8 cellular contexts compared by ENCODE assay signal in genomic region chr21:33403786-33404571, GRCh38. TPM values are rescaled to one million over a fixed set of nuclear protein-coding genes. Genes with fewer than 3 reads are reported as not detected.
DNase-seq lines count a peak whose midpoint lies in the region; ATAC-seq, FAIRE-seq and TF ChIP-seq lines count a peak whose summit lies in the region.

No MANE protein-coding gene starts in this region.

- peaks cover 34% of the 10 kb centered on the region for H3K4me1 Mint-ChIP-seq in activated CD8-positive, alpha-beta T cell treated with anti-CD3 and anti-CD28 coated beads for 36 hours (ENCODE audit: low read depth)

- peak; percentile 41 for ATAC-seq in GM21447 (IDR thresholded peaks at IDR 0.05; ENCODE audit: unreplicated experiment)
- peak; percentile 33 for ATAC-seq in activated CD8-positive, alpha-beta T cell treated with anti-CD3 and anti-CD28 coated beads for 36 hours

- no peak for TF ChIP-seq CTCF in activated CD8-positive, alpha-beta T cell treated with anti-CD3 and anti-CD28 coated beads for 36 hours (IDR thresholded peaks at IDR 0.05)
- TF ChIP-seq CTCF in D721Med (IDR thresholded peaks at IDR 0.05; ENCODE audit: insufficient read depth, missing control alignments): no peak

- CTCF ChIA-PET in activated CD8-positive, alpha-beta T cell treated with anti-CD3 and anti-CD28 coated beads for 36 hours (lab: Charles Lee): interaction anchor here (0.7 to 3.8 kb wide), 4 partner anchors 42 to 1394 kb away, joined by 3 to 12 read pairs (median 3); partner anchors contain the start of gene IFNAR1

- H3K4me3 Mint-ChIP-seq in activated CD8-positive, alpha-beta T cell treated with anti-CD3 and anti-CD28 coated beads for 36 hours: peak overlapping the region; percentile 78

- peaks cover 6% of the 10 kb centered on the region for H3K36me3 Mint-ChIP-seq in activated CD8-positive, alpha-beta T cell treated with anti-CD3 and anti-CD28 coated beads for 36 hours (ENCODE audit: low read depth)

- peak overlapping the region; percentile 89 for H3K27ac ChIP-seq in epithelial cell of prostate
- peak overlapping the region; percentile 65 for H3K27ac ChIP-seq in temporal lobe (ENCODE audit: low read depth, low read length)

- DNase-seq in CMK (ENCODE audit: low read depth): peak; percentile 30
- peak; percentile 79 for DNase-seq in NCI-H2029 treated with DMSO at 0.1 percent for 48 hours (lab: John Stamatoyannopoulos, UW)
- DNase-seq in activated CD8-positive, alpha-beta T cell treated with anti-CD3 and anti-CD28 coated beads for 36 hours: peak; percentile 32
- no peak for DNase-seq in epithelial cell of prostate (ENCODE audit: low read depth, low spot score)
- DNase-seq in midbrain (lab: John Stamatoyannopoulos, UW): peak; percentile 66
- no peak for DNase-seq in D721Med (ENCODE audit: insufficient read length, low spot score)

- peak overlapping the region; percentile 82 for H3K27ac Mint-ChIP-seq in activated CD8-positive, alpha-beta T cell treated with anti-CD3 and anti-CD28 coated beads for 36 hours

- H3K9me3 Mint-ChIP-seq in activated CD8-positive, alpha-beta T cell treated with anti-CD3 and anti-CD28 coated beads for 36 hours: no peaks in the 10 kb centered on the region

- POLR2A ChIA-PET in activated CD8-positive, alpha-beta T cell treated with anti-CD3 and anti-CD28 coated beads for 36 hours (lab: Charles Lee): interaction anchor here (0.8 to 1.0 kb wide), 3 partner anchors 13 to 79 kb away, joined by 3 read pairs; partner anchors contain the start of gene IFNAR1

- H3K27me3 Mint-ChIP-seq in activated CD8-positive, alpha-beta T cell treated with anti-CD3 and anti-CD28 coated beads for 36 hours: peaks cover 11% of the 10 kb centered on the region

- intact Hi-C loops in activated CD8-positive, alpha-beta T cell treated with anti-CD3 and anti-CD28 coated beads for 36 hours (cut with micrococcal nuclease): loop anchor here (5.0 kb wide), 1 partner anchor 33 kb away; no protein-coding TSS in a partner anchor

- FAIRE-seq in D721Med (lab: Jason Lieb, UNC): no peak

RNA-seq across cellular contexts. Expression of gene IFNGR2, which starts 0.8 kb away (rescaled TPM):
- total RNA-seq in activated CD8-positive, alpha-beta T cell treated with anti-CD3 and anti-CD28 coated beads for 36 hours: 1 to 10 TPM; 7.8 to 9.8 TPM
- 35.7 TPM for total RNA-seq in temporal lobe

Comparison
In these comparisons a context has a peak if more than half of its experiments do, and no peak if none do; other contexts are left out.
1. DNase-seq: peak in CMK (single experiment), NCI-H2029 treated with DMSO at 0.1 percent for 48 hours (single experiment), activated CD8-positive, alpha-beta T cell treated with anti-CD3 and anti-CD28 coated beads for 36 hours (single experiment) and midbrain (single experiment); none in epithelial cell of prostate (single experiment) and D721Med (single experiment).